5 cellular contexts compared by ENCODE assay signal in genomic region chr12:10186958-10187357, GRCh38. TPM values are rescaled to one million over a fixed set of nuclear protein-coding genes. Genes with fewer than 3 reads are reported as not detected.
"Had no signal": no experiment of that assay in that cellular context is flagged by ENCODE, and none has a peak within 500 bp of the region (broad histone marks: within the 10 kb centered on the region; RNA-seq: fewer than 3 reads in every experiment).

No MANE protein-coding gene starts in this region.

RNA-seq across cellular contexts. Expression of gene TMEM52B, which starts 8.1 kb away (rescaled TPM):
- total RNA-seq: HT-29, NCI-H460, PC-3, SJCRH30 had no signal

RNA-seq across cellular contexts. Expression of gene OLR1, which starts 15.0 kb away (rescaled TPM):
- total RNA-seq: HT-29, NCI-H460, OCI-LY7, SJCRH30 had no signal

RNA-seq across cellular contexts. Expression of gene CLEC7A, which starts 57.0 kb away (rescaled TPM):
- total RNA-seq: HT-29, NCI-H460, OCI-LY7, SJCRH30 had no signal
